ENCODE assay signal across 26 cellular contexts in genomic region chr22:26234267-26234666, GRCh38.
"Had no signal": no experiment of that assay in that cellular context is flagged by ENCODE, and none has a peak within 500 bp of the region (broad histone marks: within the 10 kb centered on the region; RNA-seq: fewer than 3 reads in every experiment).

No MANE protein-coding gene starts in this region.

- H3K4me2 ChIP-seq: hepatocyte had no signal

- H3K4me3 ChIP-seq: colonic mucosa, gastroesophageal sphincter, heart left ventricle, hepatocyte, mucosa of descending colon, prostate gland, sigmoid colon, suprapubic skin, thyroid gland had no signal

- H3K9me3 ChIP-seq: colonic mucosa, gastroesophageal sphincter, heart left ventricle, mucosa of descending colon, prostate gland, sigmoid colon, suprapubic skin, thyroid gland had no signal

- H2AFZ ChIP-seq: hepatocyte had no signal

- H3K27ac ChIP-seq: colonic mucosa, epithelial cell of prostate, gastroesophageal sphincter, heart left ventricle, hepatocyte, prostate gland, sigmoid colon, suprapubic skin, thyroid gland had no signal

- H3K4me1 ChIP-seq: colonic mucosa, gastroesophageal sphincter, heart left ventricle, prostate gland, sigmoid colon, suprapubic skin had no signal

- H3K27me3 ChIP-seq: colonic mucosa, thyroid gland had no signal

- DNase-seq: colonic mucosa; effector CD8-positive, alpha-beta T cell; endodermal cell; foreskin fibroblast; heart left ventricle; kidney; mesenchymal stem cell; mucosa of descending colon; naive thymus-derived CD8-positive, alpha-beta T cell; nephron progenitor cell; nucleus accumbens; right cardiac atrium; sigmoid colon; small intestine; stimulated activated CD4-positive, alpha-beta T cell treated with anti-CD3 and anti-CD28 coated beads, Interleukin-15, amount 100 ng/mL, for 24 hours; stimulated activated CD4-positive, alpha-beta T cell treated with anti-CD3 and anti-CD28 coated beads, Interleukin-2, amount 100 ng/mL, for 48 hours; stimulated activated naive B cell treated with anti-CD40 and anti-IgM and Interleukin-4, amounts not matched to agents 10 μg/mL and 1 μg/mL and 100 μg/mL, for 72 hours; thyroid gland; trophoblast cell had no signal

- H3K36me3 ChIP-seq: colonic mucosa, gastroesophageal sphincter, heart left ventricle, prostate gland, sigmoid colon, suprapubic skin, thyroid gland had no signal

- ATAC-seq: esophagus mucosa; gastroesophageal sphincter; heart left ventricle; left lobe of liver; mucosa of descending colon; naive thymus-derived CD8-positive, alpha-beta T cell; right cardiac atrium; stimulated activated naive B cell treated with anti-CD40 and anti-IgM and Interleukin-4, amounts not matched to agents 10 μg/mL and 1 μg/mL and 100 μg/mL, for 72 hours had no signal

- FAIRE-seq: kidney, small intestine had no signal

- H3K79me2 ChIP-seq: hepatocyte had no signal
